ENCODE assay signal across 20 cellular contexts in the genomic region with DNA sequence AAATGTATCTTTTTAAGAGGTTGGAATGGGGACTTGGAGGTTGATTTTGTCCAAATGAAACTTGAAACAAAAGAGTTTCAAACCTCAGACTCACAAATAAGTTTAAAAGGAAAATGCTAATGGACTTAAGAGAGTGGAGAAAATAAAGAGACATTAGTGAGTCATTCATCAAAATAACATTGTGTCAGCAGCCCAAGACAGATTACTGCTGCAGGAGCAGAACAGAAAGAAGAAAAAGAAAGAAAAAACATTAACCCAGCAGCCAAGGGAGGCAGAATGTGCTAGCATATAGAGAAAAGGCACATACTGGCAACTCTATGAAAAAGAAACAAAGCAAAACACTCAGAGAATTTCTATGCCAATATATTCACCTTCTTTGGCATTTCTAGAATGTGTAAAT. TPM values are rescaled to one million over a fixed set of nuclear protein-coding genes. Genes with fewer than 3 reads are reported as not detected.
"Had no signal": no experiment of that assay in that cellular context is flagged by ENCODE, and none has a peak within 500 bp of the region (broad histone marks: within the 10 kb centered on the region; RNA-seq: fewer than 3 reads in every experiment).

No MANE protein-coding gene starts in this region.

- H3K4me3 ChIP-seq: ascending aorta, lung, mucosa of descending colon, prostate gland, testis had no signal

- ATAC-seq: activated CD4-positive, CD25-positive, alpha-beta regulatory T cell treated with anti-CD3 and anti-CD28 coated beads, Interleukin-2, amount 50 U/mL, for 24 hours; left colon; mucosa of descending colon; natural killer cell; sciatic nerve had no signal

- H3K36me3 ChIP-seq: prostate gland had no signal

- H3K9me3 Mint-ChIP-seq: activated naive CD8-positive, alpha-beta T cell treated with anti-CD3 and anti-CD28 coated beads for 36 hours; stimulated activated naive CD8-positive, alpha-beta T cell treated with anti-CD3 and anti-CD28 coated beads, Interleukin-15, Interleukin-2, amounts not matched to agents 100 ng/mL and 50 ng/mL, for 24 hours; T-helper 2 cell treated with Interferon-gamma antibody and Interleukin-4, amounts not matched to agents 5 μg/mL and 100 μg/mL, for 36 hours had no signal

- H3K27me3 Mint-ChIP-seq: activated naive CD8-positive, alpha-beta T cell treated with anti-CD3 and anti-CD28 coated beads for 36 hours; activated T-cell treated with anti-CD3 and anti-CD28 coated beads, Interleukin-2, amount 50 U/mL, for 24 hours had no signal

- H3K4me1 ChIP-seq: prostate gland, testis had no signal

- H3K4me3 Mint-ChIP-seq: activated naive CD8-positive, alpha-beta T cell treated with anti-CD3 and anti-CD28 coated beads for 36 hours; activated T-cell treated with anti-CD3 and anti-CD28 coated beads, Interleukin-2, amount 50 U/mL, for 24 hours; natural killer cell; stimulated activated naive CD8-positive, alpha-beta T cell treated with anti-CD3 and anti-CD28 coated beads, Interleukin-15, Interleukin-2, amounts not matched to agents 100 ng/mL and 50 ng/mL, for 24 hours; T-helper 2 cell treated with Interferon-gamma antibody and Interleukin-4, amounts not matched to agents 5 μg/mL and 100 μg/mL, for 36 hours had no signal

- H3K9me3 ChIP-seq: ascending aorta, mucosa of descending colon, prostate gland, testis had no signal

- H3K4me1 Mint-ChIP-seq: activated naive CD8-positive, alpha-beta T cell treated with anti-CD3 and anti-CD28 coated beads for 36 hours; natural killer cell had no signal

- DNase-seq: activated effector memory CD4-positive, alpha-beta T cell treated with anti-CD3 and anti-CD28 coated beads, Interleukin-2, amount 50 U/mL, for 16 hours; activated naive CD8-positive, alpha-beta T cell treated with anti-CD3 and anti-CD28 coated beads for 36 hours; activated T-cell treated with anti-CD3 and anti-CD28 coated beads, Interleukin-2, amount 50 U/mL, for 24 hours; cerebellar nuclear complex; glutamatergic neuron; left colon; mucosa of descending colon; natural killer cell; occipital lobe; SIG-M5; stimulated activated CD4-positive, alpha-beta T cell treated with anti-CD3 and anti-CD28 coated beads, Interleukin-4, amount 100 ng/mL, for 24 hours; SW 1271; testis had no signal

- H3K27ac Mint-ChIP-seq: activated naive CD8-positive, alpha-beta T cell treated with anti-CD3 and anti-CD28 coated beads for 36 hours; activated T-cell treated with anti-CD3 and anti-CD28 coated beads, Interleukin-2, amount 50 U/mL, for 24 hours; natural killer cell; stimulated activated naive CD8-positive, alpha-beta T cell treated with anti-CD3 and anti-CD28 coated beads, Interleukin-15, Interleukin-2, amounts not matched to agents 100 ng/mL and 50 ng/mL, for 24 hours; T-helper 2 cell treated with Interferon-gamma antibody and Interleukin-4, amounts not matched to agents 5 μg/mL and 100 μg/mL, for 36 hours had no signal

- H3K36me3 Mint-ChIP-seq: activated naive CD8-positive, alpha-beta T cell treated with anti-CD3 and anti-CD28 coated beads for 36 hours; natural killer cell had no signal

- H3K27ac ChIP-seq: ascending aorta, prostate gland, testis had no signal

- H3K27me3 ChIP-seq: ascending aorta, testis had no signal

RNA-seq across cellular contexts. Expression of a gene that starts 42.6 kb away (rescaled TPM):
- total RNA-seq: activated naive CD8-positive, alpha-beta T cell treated with anti-CD3 and anti-CD28 coated beads for 36 hours; natural killer cell had no signal
